Comparison of ENCODE assay signal across 1 cellular context in the genomic region with DNA sequence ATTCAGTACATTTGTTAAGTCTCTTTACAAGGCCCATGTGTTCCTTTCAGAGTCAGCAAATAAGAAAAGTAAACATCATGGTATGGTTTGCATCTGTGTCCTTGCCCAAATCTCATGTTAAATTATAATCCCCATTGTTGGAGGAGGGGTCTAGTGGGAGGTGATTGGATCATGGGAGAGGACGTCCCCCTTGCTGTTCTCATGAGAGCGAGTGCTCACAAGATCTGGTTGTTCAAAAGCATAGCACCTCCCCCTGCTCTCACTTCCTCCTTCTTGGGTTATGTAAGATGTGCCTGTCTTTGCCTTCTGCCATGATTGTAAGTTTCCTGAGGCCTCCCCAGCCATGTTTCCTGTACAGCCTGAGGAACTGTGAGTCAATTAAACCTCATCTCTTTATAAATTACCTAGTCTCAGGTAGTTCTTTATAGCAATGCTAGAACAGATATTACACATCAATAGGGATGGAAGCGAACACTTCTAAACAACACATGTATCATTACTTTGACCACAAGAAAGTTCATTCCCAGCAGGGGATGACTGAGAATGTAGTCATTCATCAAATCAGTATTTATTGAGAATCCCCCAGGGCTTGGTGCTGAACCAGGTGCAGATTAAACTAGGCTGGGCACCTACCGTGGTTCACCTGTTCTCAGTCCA.
TF ChIP-seq lines count a peak whose summit lies in the region.

No MANE protein-coding gene starts in this region.

TF ChIP-seq in GM12878, 131 proteins besides CTCF, POLR2A, EP300 and RAD21:
- TF ChIP-seq, protein P1, sequence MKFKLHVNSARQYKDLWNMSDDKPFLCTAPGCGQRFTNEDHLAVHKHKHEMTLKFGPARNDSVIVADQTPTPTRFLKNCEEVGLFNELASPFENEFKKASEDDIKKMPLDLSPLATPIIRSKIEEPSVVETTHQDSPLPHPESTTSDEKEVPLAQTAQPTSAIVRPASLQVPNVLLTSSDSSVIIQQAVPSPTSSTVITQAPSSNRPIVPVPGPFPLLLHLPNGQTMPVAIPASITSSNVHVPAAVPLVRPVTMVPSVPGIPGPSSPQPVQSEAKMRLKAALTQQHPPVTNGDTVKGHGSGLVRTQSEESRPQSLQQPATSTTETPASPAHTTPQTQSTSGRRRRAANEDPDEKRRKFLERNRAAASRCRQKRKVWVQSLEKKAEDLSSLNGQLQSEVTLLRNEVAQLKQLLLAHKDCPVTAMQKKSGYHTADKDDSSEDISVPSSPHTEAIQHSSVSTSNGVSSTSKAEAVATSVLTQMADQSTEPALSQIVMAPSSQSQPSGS (IDR thresholded peaks at IDR 0.05; ENCODE audit: low read length) = peak; percentile 44; the same call in 1 of the 2 replicates
- TF ChIP-seq, protein P2, sequence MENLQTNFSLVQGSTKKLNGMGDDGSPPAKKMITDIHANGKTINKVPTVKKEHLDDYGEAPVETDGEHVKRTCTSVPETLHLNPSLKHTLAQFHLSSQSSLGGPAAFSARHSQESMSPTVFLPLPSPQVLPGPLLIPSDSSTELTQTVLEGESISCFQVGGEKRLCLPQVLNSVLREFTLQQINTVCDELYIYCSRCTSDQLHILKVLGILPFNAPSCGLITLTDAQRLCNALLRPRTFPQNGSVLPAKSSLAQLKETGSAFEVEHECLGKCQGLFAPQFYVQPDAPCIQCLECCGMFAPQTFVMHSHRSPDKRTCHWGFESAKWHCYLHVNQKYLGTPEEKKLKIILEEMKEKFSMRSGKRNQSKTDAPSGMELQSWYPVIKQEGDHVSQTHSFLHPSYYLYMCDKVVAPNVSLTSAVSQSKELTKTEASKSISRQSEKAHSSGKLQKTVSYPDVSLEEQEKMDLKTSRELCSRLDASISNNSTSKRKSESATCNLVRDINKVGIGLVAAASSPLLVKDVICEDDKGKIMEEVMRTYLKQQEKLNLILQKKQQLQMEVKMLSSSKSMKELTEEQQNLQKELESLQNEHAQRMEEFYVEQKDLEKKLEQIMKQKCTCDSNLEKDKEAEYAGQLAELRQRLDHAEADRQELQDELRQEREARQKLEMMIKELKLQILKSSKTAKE (IDR thresholded peaks at IDR 0.05; ENCODE audit: low read depth, poor library complexity, severe bottlenecking) = peak; percentile 31
- no peak for TF ChIP-seq RAD51 (IDR thresholded peaks at IDR 0.05)
- 0 out of 2 replicates have a peak, but pooled peaks have one; percentile 47 for TF ChIP-seq RELB (IDR thresholded peaks at IDR 0.05; ENCODE audit: low read depth)
- TF ChIP-seq IKZF1 (conservative IDR thresholded peaks at IDR 0.05) = peak; percentile 23; the same call in 1 of the 2 replicates
- 0 out of 2 replicates have a peak, but pooled peaks have one; percentile 13 for TF ChIP-seq CREM (IDR thresholded peaks at IDR 0.05; ENCODE audit: low read depth)
- no peak for TF ChIP-seq TCF3 (IDR thresholded peaks at IDR 0.05; ENCODE audit: borderline replicate concordance, insufficient read depth, low read depth, low read length)
- peak; percentile 61; the same call in 1 of the 2 replicates for TF ChIP-seq RUNX3 (IDR thresholded peaks at IDR 0.05; ENCODE audit: low read length)
- peak; percentile 25; the same call in 1 of the 2 replicates for TF ChIP-seq JUNB (IDR thresholded peaks at IDR 0.05)
- TF ChIP-seq BCL11A (IDR thresholded peaks at IDR 0.05; ENCODE audit: low read depth, low read length) = no peak
- no peak for TF ChIP-seq TCF7 (IDR thresholded peaks at IDR 0.05; ENCODE audit: borderline replicate concordance)
- TF ChIP-seq DPF2 (IDR thresholded peaks at IDR 0.05) = 0 out of 2 replicates have a peak, but pooled peaks have one; percentile 70
- peak; percentile 57 for TF ChIP-seq SMAD1 (IDR thresholded peaks at IDR 0.05; ENCODE audit: low read depth, partially characterized antibody)
- TF ChIP-seq CBX5 (IDR thresholded peaks at IDR 0.05; ENCODE audit: low read depth) = peak; percentile 83; the same call in 1 of the 2 replicates
- peak; percentile 79 for TF ChIP-seq ZNF217 (IDR thresholded peaks at IDR 0.05)
- TF ChIP-seq NR2C1 (IDR thresholded peaks at IDR 0.05) = no peak
- peak; percentile 42 to 65; a peak in 3 of 4 replicates for TF ChIP-seq IKZF2 (IDR thresholded peaks at IDR 0.05)
- peak; percentile 57; the same call in 1 of the 2 replicates for TF ChIP-seq NFIC (IDR thresholded peaks at IDR 0.05; ENCODE audit: low read depth, low read length)
- TF ChIP-seq GATAD2B (conservative IDR thresholded peaks at IDR 0.05; ENCODE audit: low read depth) = 0 out of 2 replicates have a peak, but pooled peaks have one; percentile 18
- TF ChIP-seq MTA2 (IDR thresholded peaks at IDR 0.05; ENCODE audit: low read depth) = 0 out of 2 replicates have a peak, but pooled peaks have one; percentile 35
- TF ChIP-seq, protein P3, sequence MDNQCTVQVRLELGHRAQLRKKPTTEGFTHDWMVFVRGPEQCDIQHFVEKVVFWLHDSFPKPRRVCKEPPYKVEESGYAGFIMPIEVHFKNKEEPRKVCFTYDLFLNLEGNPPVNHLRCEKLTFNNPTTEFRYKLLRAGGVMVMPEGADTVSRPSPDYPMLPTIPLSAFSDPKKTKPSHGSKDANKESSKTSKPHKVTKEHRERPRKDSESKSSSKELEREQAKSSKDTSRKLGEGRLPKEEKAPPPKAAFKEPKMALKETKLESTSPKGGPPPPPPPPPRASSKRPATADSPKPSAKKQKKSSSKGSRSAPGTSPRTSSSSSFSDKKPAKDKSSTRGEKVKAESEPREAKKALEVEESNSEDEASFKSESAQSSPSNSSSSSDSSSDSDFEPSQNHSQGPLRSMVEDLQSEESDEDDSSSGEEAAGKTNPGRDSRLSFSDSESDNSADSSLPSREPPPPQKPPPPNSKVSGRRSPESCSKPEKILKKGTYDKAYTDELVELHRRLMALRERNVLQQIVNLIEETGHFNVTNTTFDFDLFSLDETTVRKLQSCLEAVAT (IDR thresholded peaks at IDR 0.05) = no peak
- TF ChIP-seq ZNF687 (IDR thresholded peaks at IDR 0.05) = peak; percentile 79; the same call in 1 of the 2 replicates
- TF ChIP-seq ASH2L (IDR thresholded peaks at IDR 0.05; ENCODE audit: borderline replicate concordance, low read depth) = no peak
- no peak for TF ChIP-seq POLR2AphosphoS2 (IDR thresholded peaks at IDR 0.05; ENCODE audit: low read depth, low read length)
- peak in 1 of 2 experiments; percentile 48; a peak in 1 of 4 replicates for TF ChIP-seq BHLHE40 (IDR thresholded peaks at IDR 0.05; ENCODE audit: borderline replicate concordance in 1 of 2, low read depth in 2 of 2, low read length in 1 of 2)
- TF ChIP-seq YY1 (IDR thresholded peaks at IDR 0.05; ENCODE audit: low read depth, low read length) = peak; percentile 84
- 0 out of 2 replicates have a peak, but pooled peaks have one; percentile 16 for TF ChIP-seq PML (IDR thresholded peaks at IDR 0.05; ENCODE audit: low read length)
- TF ChIP-seq FOS (IDR thresholded peaks at IDR 0.05; ENCODE audit: borderline replicate concordance, extremely low read depth, insufficient read length) = no peak
- TF ChIP-seq FOXM1 (IDR thresholded peaks at IDR 0.05; ENCODE audit: low read depth, low read length) = no peak
- TF ChIP-seq MEF2B (IDR thresholded peaks at IDR 0.05; ENCODE audit: partially characterized antibody, poor library complexity, severe bottlenecking) = peak; percentile 51
- peak; percentile 66 for TF ChIP-seq ATF7 (IDR thresholded peaks at IDR 0.05; ENCODE audit: low read depth)
- peak in 1 of 2 experiments; percentile 51; a peak in 1 of 4 replicates for TF ChIP-seq ETV6 (conservative IDR thresholded peaks at IDR 0.05 in 1 of 2, IDR thresholded peaks at IDR 0.05 in 1 of 2; ENCODE audit: borderline replicate concordance in 1 of 2, low read depth in 1 of 2)
- TF ChIP-seq IRF4 (IDR thresholded peaks at IDR 0.05; ENCODE audit: low read depth, low read length) = peak; percentile 88
- TF ChIP-seq SPI1 (IDR thresholded peaks at IDR 0.05; ENCODE audit: borderline replicate concordance, insufficient read depth, low read depth, low read length) = peak; percentile 97
- TF ChIP-seq NBN (IDR thresholded peaks at IDR 0.05) = peak; percentile 49
- 0 out of 2 replicates have a peak, but pooled peaks have one; percentile 52 for TF ChIP-seq ZBED1 (IDR thresholded peaks at IDR 0.05; ENCODE audit: borderline replicate concordance)
TF ChIP-seq in GM12878: peak in this region for 26.
